Comparison of ENCODE assay signal across 25 cellular contexts in the genomic region with DNA sequence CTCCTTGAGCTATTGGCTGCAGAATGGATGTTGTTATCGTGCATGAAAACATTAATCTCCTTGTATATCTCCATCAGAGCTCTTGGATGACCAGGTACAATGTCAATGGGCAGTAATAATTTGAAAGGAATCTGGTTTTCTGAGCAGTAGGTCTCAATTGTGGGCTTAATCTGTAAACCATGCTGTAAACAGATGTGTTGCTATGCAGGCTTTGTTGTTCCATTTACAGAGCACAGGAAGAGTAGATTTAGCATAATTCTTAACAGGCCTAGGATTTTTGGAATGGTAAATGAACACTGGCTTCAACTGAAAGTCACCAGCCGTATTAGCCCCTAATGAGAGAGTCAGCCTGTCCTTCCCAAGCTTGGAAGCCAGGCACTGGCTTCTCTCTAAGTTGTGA. TPM values are rescaled to one million over a fixed set of nuclear protein-coding genes. Genes with fewer than 3 reads are reported as not detected.
DNase-seq lines count a peak whose midpoint lies in the region; ATAC-seq and TF ChIP-seq lines count a peak whose summit lies in the region.
"Had no signal": no experiment of that assay in that cellular context is flagged by ENCODE, and none has a peak within 500 bp of the region (broad histone marks: within the 10 kb centered on the region; RNA-seq: fewer than 3 reads in every experiment).

No MANE protein-coding gene starts in this region.

- peaks cover 5 to 26% (median 11%) of the 10 kb centered on the region in 3 donors for H3K36me3 Mint-ChIP-seq in CD8-positive, alpha-beta memory T cell
- H3K36me3 Mint-ChIP-seq in mesothelial cell of epicardium, result peaks cover 16% of the 10 kb centered on the region

- no peak overlapping the region for H3K4me3 ChIP-seq in CD8-positive, alpha-beta memory T cell (ENCODE audit: low read length)
- H3K4me3 ChIP-seq in fibroblast of mammary gland (ENCODE audit: control insufficient read depth, low read depth, low read length), result no peak overlapping the region
- H3K4me3 ChIP-seq in effector memory CD4-positive, alpha-beta T cell (ENCODE audit: insufficient read depth, low read depth, low read length, poor library complexity, severe bottlenecking), result no peak overlapping the region
- H3K4me3 ChIP-seq: A549, GM23248 had no signal

- H3K27me3 Mint-ChIP-seq in CD8-positive, alpha-beta memory T cell, result no peaks in the 10 kb centered on the region
- H3K27me3 Mint-ChIP-seq in mesothelial cell of epicardium (ENCODE audit: low read depth), result no peaks in the 10 kb centered on the region

- no peaks in the 10 kb centered on the region for H3K9me3 Mint-ChIP-seq in CD8-positive, alpha-beta memory T cell
- H3K9me3 Mint-ChIP-seq in mesothelial cell of epicardium, result no peaks in the 10 kb centered on the region
- H3K9me3 Mint-ChIP-seq: HFFc6 had no signal

- TF ChIP-seq CTCF in AG09319 (IDR thresholded peaks at IDR 0.05; ENCODE audit: low read depth, low read length) (no peak), fibroblast of mammary gland (conservative IDR thresholded peaks at IDR 0.05; ENCODE audit: control insufficient read depth, insufficient read depth, low read depth, low read length) (no peak), mesothelial cell of epicardium (IDR thresholded peaks at IDR 0.05; ENCODE audit: unreplicated experiment) (no peak)

- H3K9me3 ChIP-seq in CD8-positive, alpha-beta memory T cell (ENCODE audit: low read length), result no peaks in the 10 kb centered on the region
- no peaks in the 10 kb centered on the region for H3K9me3 ChIP-seq in effector memory CD4-positive, alpha-beta T cell (ENCODE audit: control insufficient read depth, low read length)
- H3K9me3 ChIP-seq: A549, BE2C had no signal

- CTCF ChIA-PET in CD8-positive, alpha-beta memory T cell (lab: Charles Lee), result interaction anchor here (1.2 kb wide), 1 partner anchor 91 kb away, joined by 4 read pairs; no protein-coding TSS in a partner anchor

- H3K27me3 ChIP-seq in CD8-positive, alpha-beta memory T cell (ENCODE audit: insufficient read depth, low read length, poor library complexity, severe bottlenecking), result no peaks in the 10 kb centered on the region
- H3K27me3 ChIP-seq in effector memory CD4-positive, alpha-beta T cell (replicated peaks; ENCODE audit: control insufficient read depth, insufficient read depth, low read length, poor library complexity, severe bottlenecking), result no peaks in the 10 kb centered on the region
- H3K27me3 ChIP-seq: BE2C had no signal

- ATAC-seq in SK-N-SH treated with all-trans-retinoic acid at 6 μM for 48 hours, result peak; percentile 46
- ATAC-seq: A549 had no signal

- no peaks in the 10 kb centered on the region for H3K36me3 ChIP-seq in CD8-positive, alpha-beta memory T cell (ENCODE audit: insufficient read depth, low read length)
- peaks cover 8% of the 10 kb centered on the region for H3K36me3 ChIP-seq in effector memory CD4-positive, alpha-beta T cell (ENCODE audit: control insufficient read depth, insufficient read depth, low read length)
- H3K36me3 ChIP-seq: BE2C had no signal

- DNase-seq in AG09319 (ENCODE audit: extremely low read depth, low read depth) (peak; percentile 12), fibroblast of mammary gland (ENCODE audit: low read depth) (peak; percentile 27), mesothelial cell of epicardium (ENCODE audit: low spot score in 2 of 2, unreplicated experiment in 2 of 2) (no peak), GM19240 (ENCODE audit: insufficient read length, low spot score) (no peak), iPS-NIHi11 (ENCODE audit: low spot score) (no peak)
- DNase-seq in CD8-positive, alpha-beta memory T cell, result no peak
- DNase-seq in effector memory CD4-positive, alpha-beta T cell, result no peak
- DNase-seq: BE2C, GM23248, H7, HFFc6, IMR-90, KG1, MM.1S, NCI-H1092, NCI-H1417 treated with DMSO at 0.1 percent for 48 hours, NCI-H1694 treated with DMSO at 0.1 percent for 48 hours, NCI-H2081, NCI-H2227 treated with DMSO at 0.1 percent for 48 hours, NCI-H69, SHP77 had no signal

- no peaks in the 10 kb centered on the region for H3K4me1 ChIP-seq in CD8-positive, alpha-beta memory T cell (ENCODE audit: insufficient read depth, low read length)
- no peaks in the 10 kb centered on the region for H3K4me1 ChIP-seq in effector memory CD4-positive, alpha-beta T cell (ENCODE audit: control insufficient read depth, insufficient read depth, low read length, poor library complexity, severe bottlenecking)
- H3K4me1 ChIP-seq: BE2C had no signal

- H3K27ac Mint-ChIP-seq in CD8-positive, alpha-beta memory T cell, result peak overlapping the region in 5 of 8 donors; percentile 25 to 83 (median 35)
- no peak overlapping the region for H3K27ac Mint-ChIP-seq in mesothelial cell of epicardium
- H3K27ac Mint-ChIP-seq: HFFc6 had no signal

- H3K27ac ChIP-seq in CD8-positive, alpha-beta memory T cell (ENCODE audit: low read depth, low read length), result no peak overlapping the region
- H3K27ac ChIP-seq in effector memory CD4-positive, alpha-beta T cell (ENCODE audit: insufficient read depth, low read length, poor library complexity, severe bottlenecking), result no peak overlapping the region
- H3K27ac ChIP-seq: A549, GM23248, RWPE1 had no signal

- no peak overlapping the region for H3K4me3 Mint-ChIP-seq in CD8-positive, alpha-beta memory T cell
- H3K4me3 Mint-ChIP-seq in mesothelial cell of epicardium, result no peak overlapping the region
- H3K4me3 Mint-ChIP-seq: CD14-positive monocyte, HFFc6 had no signal

- POLR2A ChIA-PET in CD8-positive, alpha-beta memory T cell (lab: Charles Lee), result interaction anchor here (0.6 to 0.7 kb wide), 2 partner anchors 23 to 31 kb away, joined by 3 to 4 read pairs; no protein-coding TSS in a partner anchor

- H3K4me1 Mint-ChIP-seq in CD8-positive, alpha-beta memory T cell, result peaks cover 2 to 16% (median 2%) of the 10 kb centered on the region in 3 donors
- no peaks in the 10 kb centered on the region for H3K4me1 Mint-ChIP-seq in mesothelial cell of epicardium
- H3K4me1 Mint-ChIP-seq: CD14-positive monocyte had no signal

TF ChIP-seq in SK-N-SH treated with all-trans-retinoic acid at 6 μM for 48 hours, 23 proteins besides CTCF, POLR2A, EP300 and RAD21:
- peak; percentile 71 for TF ChIP-seq TCF4 (CRISPR knock-in tag; IDR thresholded peaks at IDR 0.05; ENCODE audit: borderline replicate concordance)
- TF ChIP-seq GLIS3 (CRISPR knock-in tag; IDR thresholded peaks at IDR 0.05), result no peak

RNA-seq across cellular contexts. Expression of gene ATG14, which starts 50.4 kb away (rescaled TPM):
- 1 to 10 TPM; 7.7 to 8.2 TPM for total RNA-seq in CD8-positive, alpha-beta memory T cell
- 7.3 TPM for polyA plus RNA-seq in CD8-positive, alpha-beta memory T cell
- total RNA-seq in mesothelial cell of epicardium, result 16.6 to 17.1 TPM (median 17.0 TPM) in 3 replicates

Comparison
In these comparisons a context has a peak if more than half of its experiments do, and no peak if none do; other contexts are left out.
1. DNase-seq: peak in AG09319 (single experiment) and fibroblast of mammary gland (single experiment); none in CD8-positive, alpha-beta memory T cell (0 of 5), effector memory CD4-positive, alpha-beta T cell (0 of 3), mesothelial cell of epicardium (0 of 2), GM19240 (single experiment) and iPS-NIHi11 (single experiment).